In genomic region chr12:690466-690865, GRCh38 we compare ENCODE assay signal across 22 cellular contexts. TPM values are rescaled to one million over a fixed set of nuclear protein-coding genes. Genes with fewer than 3 reads are reported as not detected.
DNase-seq lines count a peak whose midpoint lies in the region; ATAC-seq and TF ChIP-seq lines count a peak whose summit lies in the region.
"Had no signal": no experiment of that assay in that cellular context is flagged by ENCODE, and none has a peak within 500 bp of the region (broad histone marks: within the 10 kb centered on the region; RNA-seq: fewer than 3 reads in every experiment).

No MANE protein-coding gene starts in this region.

- no peak overlapping the region for H3K27ac Mint-ChIP-seq in activated naive CD4-positive, alpha-beta T cell treated with anti-CD3 and anti-CD28 coated beads, Interleukin-2, amount 50 U/mL, for 72 hours
- H3K27ac Mint-ChIP-seq: activated CD4-positive, alpha-beta T cell treated with anti-CD3 and anti-CD28 coated beads for 36 hours; memory B cell had no signal

- ATAC-seq in left ventricle myocardium superior (peak; percentile 18), Right ventricle myocardium superior (ENCODE audit: poor library complexity) (no peak), GM19328 (IDR thresholded peaks at IDR 0.05; ENCODE audit: unreplicated experiment) (no peak), GM21515 (IDR thresholded peaks at IDR 0.05; ENCODE audit: unreplicated experiment) (no peak)
- no peak for ATAC-seq in activated naive CD4-positive, alpha-beta T cell treated with anti-CD3 and anti-CD28 coated beads, Interleukin-2, amount 50 U/mL, for 72 hours
- ATAC-seq: activated CD4-positive, alpha-beta T cell treated with anti-CD3 and anti-CD28 coated beads for 36 hours; naive thymus-derived CD4-positive, alpha-beta T cell had no signal

- peaks cover 0 to 10% of the 10 kb centered on the region in 2 donors for H3K36me3 Mint-ChIP-seq in activated naive CD4-positive, alpha-beta T cell treated with anti-CD3 and anti-CD28 coated beads, Interleukin-2, amount 50 U/mL, for 72 hours
- H3K36me3 Mint-ChIP-seq: IgD-negative memory B cell, memory B cell had no signal

- no peaks in the 10 kb centered on the region for H3K27me3 ChIP-seq in liver (ENCODE audit: control insufficient read depth in 4 of 4, insufficient read depth in 4 of 4, low read length in 3 of 4)
- H3K27me3 ChIP-seq: cardiac muscle cell, esophagus squamous epithelium, vagina had no signal

- peaks cover 0 to 6% (median 3%) of the 10 kb centered on the region in 4 donors for H3K4me1 ChIP-seq in liver (ENCODE audit: control insufficient read depth in 4 of 4, insufficient read depth in 4 of 4, low read length in 3 of 4)
- H3K4me1 ChIP-seq: parathyroid adenoma, vagina had no signal

- no peak overlapping the region for H3K4me3 ChIP-seq in liver (ENCODE audit: low read depth in 1 of 3, low read length in 3 of 3)
- H3K4me3 ChIP-seq: cardiac muscle cell, esophagus squamous epithelium, vagina had no signal

- peak; percentile 7 to 8 for TF ChIP-seq RAD21 in liver (IDR thresholded peaks at IDR 0.05)

- DNase-seq in left ventricle myocardium superior: no peak
- DNase-seq in Right ventricle myocardium superior: no peak
- DNase-seq in dermis blood vessel endothelial cell: peak; percentile 88
- no peak for DNase-seq in activated naive CD4-positive, alpha-beta T cell treated with anti-CD3 and anti-CD28 coated beads, Interleukin-2, amount 50 U/mL, for 72 hours (ENCODE audit: low spot score in 2 of 2)
- no peak for DNase-seq in activated CD4-positive, CD25-positive, alpha-beta regulatory T cell treated with anti-CD3 and anti-CD28 coated beads, Interleukin-2, amount 50 U/mL, for 72 hours
- DNase-seq: activated CD4-positive, alpha-beta T cell treated with anti-CD3 and anti-CD28 coated beads for 36 hours; DMS153; esophagus squamous epithelium; naive thymus-derived CD4-positive, alpha-beta T cell; NCI-H187 treated with DMSO at 0.1 percent for 48 hours; NCI-H446 treated with DMSO at 0.1 percent for 48 hours; small intestine had no signal

- intact Hi-C loops in left ventricle myocardium superior (cut with micrococcal nuclease) (no loop called here), Right ventricle myocardium superior (cut with DNase I) (no loop called here)

- 82% methylated on average over 12 of the region's 12 CpGs for WGBS in liver

- no peak overlapping the region for H3K9ac ChIP-seq in liver (ENCODE audit: low read depth in 1 of 2, low read length in 2 of 2)
- H3K9ac ChIP-seq: parathyroid adenoma had no signal

- no peak overlapping the region for H3K27ac ChIP-seq in liver (ENCODE audit: low read depth in 1 of 2, low read length in 2 of 2)
- H3K27ac ChIP-seq: C4-2B, cardiac muscle cell, parathyroid adenoma, RWPE1, vagina had no signal

- no peak for TF ChIP-seq CTCF in liver (IDR thresholded peaks at IDR 0.05; ENCODE audit: low read depth, low read length, missing input control)

- H3K9me3 ChIP-seq in liver (ENCODE audit: control insufficient read depth in 4 of 4, low read length in 3 of 4): no peaks in the 10 kb centered on the region
- H3K9me3 ChIP-seq: esophagus squamous epithelium, vagina had no signal

- no peaks in the 10 kb centered on the region for H3K36me3 ChIP-seq in liver (ENCODE audit: control insufficient read depth in 4 of 4, insufficient read depth in 3 of 4, low read depth in 1 of 4, low read length in 3 of 4)
- H3K36me3 ChIP-seq: cardiac muscle cell, esophagus squamous epithelium, vagina had no signal

- H3K9me3 Mint-ChIP-seq in activated naive CD4-positive, alpha-beta T cell treated with anti-CD3 and anti-CD28 coated beads, Interleukin-2, amount 50 U/mL, for 72 hours: no peaks in the 10 kb centered on the region
- H3K9me3 Mint-ChIP-seq: IgD-negative memory B cell, memory B cell had no signal

TF ChIP-seq in liver, 16 proteins besides CTCF, POLR2A, EP300 and RAD21:
- TF ChIP-seq NR2F2 (IDR thresholded peaks at IDR 0.05) (peak; percentile 40), REST (IDR thresholded peaks at IDR 0.05) (no peak)

RNA-seq across cellular contexts. Expression of gene NINJ2, which starts 27.2 kb away (rescaled TPM):
- total RNA-seq in left ventricle myocardium superior (5.3 TPM), Right ventricle myocardium superior (12.6 TPM), dermis blood vessel endothelial cell (1.2 and 4.8 TPM in 2 replicates), liver (10 to 100 TPM in 1 of 2 donors, 1 to 10 TPM in 1; 6.7 to 14.9 TPM)
- 10 to 100 TPM; 15.9 to 16.5 TPM for polyA plus RNA-seq in liver
- total RNA-seq in activated naive CD4-positive, alpha-beta T cell treated with anti-CD3 and anti-CD28 coated beads, Interleukin-2, amount 50 U/mL, for 72 hours: 1 to 10 TPM; 1.4 to 6.1 TPM
- total RNA-seq: cardiac muscle cell had no signal
